ENCODE assay signal across 8 cellular contexts in the genomic region with DNA sequence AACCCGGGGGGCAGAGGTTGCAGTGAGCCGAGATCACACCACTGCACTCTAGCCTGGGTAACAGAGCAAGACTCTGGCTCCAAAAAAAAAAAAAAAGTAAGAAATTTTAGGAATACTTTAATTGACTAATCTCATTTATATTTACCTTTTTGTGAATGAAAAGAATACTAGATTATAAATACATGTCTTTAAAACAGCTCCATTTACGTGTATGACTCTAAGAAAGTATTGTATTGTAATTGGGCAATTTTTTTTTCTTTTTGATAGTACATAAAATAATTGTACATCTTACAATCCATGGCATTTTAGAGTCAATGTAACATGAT. TPM values are rescaled to one million over a fixed set of nuclear protein-coding genes. Genes with fewer than 3 reads are reported as not detected.
"Had no signal": no experiment of that assay in that cellular context is flagged by ENCODE, and none has a peak within 500 bp of the region (broad histone marks: within the 10 kb centered on the region; RNA-seq: fewer than 3 reads in every experiment).

No MANE protein-coding gene starts in this region.

- FAIRE-seq: H1, HTR-8/SVneo had no signal

- H3K4me3 Mint-ChIP-seq: GM23338, H9 had no signal

- H3K4me3 ChIP-seq: GM23338 had no signal

- H3K4me2 ChIP-seq: GM23338 had no signal

- ATAC-seq: GM23338 had no signal

- H3K4me1 Mint-ChIP-seq: GM23338, H9 had no signal

- H2AFZ ChIP-seq: GM23338 had no signal

- DNase-seq: H9, HCEC 1CT, KBM-7 had no signal

- H3K27ac Mint-ChIP-seq: GM23338, H9 had no signal

RNA-seq across cellular contexts. Expression of gene IL36A, which starts 8.0 kb away (rescaled TPM):
- total RNA-seq: GM23338, H1, H9, HT-29, IMR-90 had no signal
- polyA plus RNA-seq: GM23338, H1, IMR-90 had no signal

RNA-seq across cellular contexts. Expression of gene IL36G, which starts 35.5 kb away (rescaled TPM):
- total RNA-seq: GM23338, H1, H9, HT-29, IMR-90 had no signal
- polyA plus RNA-seq: GM23338, IMR-90 had no signal

RNA-seq across cellular contexts. Expression of gene IL36B, which starts 39.4 kb away (rescaled TPM):
- total RNA-seq: GM23338, H1, H9, HT-29, IMR-90 had no signal
- polyA plus RNA-seq: GM23338, H1, IMR-90 had no signal

RNA-seq across cellular contexts. Expression of gene IL36RN, which starts 45.7 kb away (rescaled TPM):
- total RNA-seq: GM23338, H1, H9, IMR-90 had no signal
- polyA plus RNA-seq: GM23338, H1, IMR-90 had no signal

RNA-seq across cellular contexts. Expression of gene IL1F10, which starts 54.5 kb away (rescaled TPM):
- total RNA-seq: GM23338, H1, H9, HT-29, IMR-90 had no signal
- polyA plus RNA-seq: GM23338, H1, IMR-90 had no signal
